Comparison of ENCODE assay signal across 8 cellular contexts in the genomic region with DNA sequence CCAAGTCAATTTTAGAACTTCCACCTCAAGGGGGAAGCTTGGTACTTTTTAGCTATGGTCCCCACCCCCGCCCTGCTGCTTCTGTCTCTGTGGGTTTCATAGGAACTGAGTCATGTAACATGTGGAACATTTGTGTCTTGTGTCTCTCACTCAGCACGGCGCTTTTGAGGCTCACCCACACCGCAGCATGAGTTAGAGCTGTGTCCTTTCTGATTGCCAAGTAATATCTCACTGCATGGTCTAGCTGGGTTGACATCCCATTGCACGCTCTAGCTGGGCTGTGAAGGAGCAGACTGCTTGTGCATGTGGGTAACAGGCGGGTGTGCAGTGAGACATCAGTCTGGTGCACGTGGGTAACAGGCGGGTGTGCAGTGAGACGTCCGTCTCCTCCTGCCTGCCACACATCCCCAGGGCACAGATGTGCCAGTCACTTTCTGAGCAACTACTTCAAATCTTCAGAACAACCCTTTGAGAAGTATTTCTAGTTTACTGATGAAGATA. TPM values are rescaled to one million over a fixed set of nuclear protein-coding genes. Genes with fewer than 3 reads are reported as not detected.
DNase-seq lines count a peak whose midpoint lies in the region; ATAC-seq and TF ChIP-seq lines count a peak whose summit lies in the region.

No MANE protein-coding gene starts in this region.

- intact Hi-C loops in esophagus squamous epithelium (cut with DNase I), result no loop called here

- no peaks in the 10 kb centered on the region for H3K36me3 ChIP-seq in esophagus squamous epithelium

- ATAC-seq in HG03095 (IDR thresholded peaks at IDR 0.05; ENCODE audit: unreplicated experiment), result peak; percentile 58

- peaks cover 0 to 31% (median 3%) of the 10 kb centered on the region in 3 donors for H3K4me1 ChIP-seq in esophagus squamous epithelium

- peaks cover 0 to 26% (median 0%) of the 10 kb centered on the region in 4 donors for H3K27me3 ChIP-seq in esophagus squamous epithelium

- no peak overlapping the region for H3K4me3 ChIP-seq in esophagus squamous epithelium

- peak overlapping the region in 2 of 4 donors; percentile 49 to 57 for H3K27ac ChIP-seq in esophagus squamous epithelium

- TF ChIP-seq CTCF in GM13976 (IDR thresholded peaks at IDR 0.05; ENCODE audit: borderline replicate concordance, control extremely low read depth, extremely low read depth, insufficient read depth, missing control alignments) (no peak), esophagus squamous epithelium (IDR thresholded peaks at IDR 0.05) (no peak)

- in situ Hi-C loops in GM13976 (cut with MboI; ENCODE audit: low sequenced_read_pairs, unreplicated experiment), result no loop called here

- 39 to 65% methylated on average over 5 to 10 of the region's 10 CpGs for WGBS in esophagus squamous epithelium, 2 donors

- no peak for TF ChIP-seq POLR2A in esophagus squamous epithelium (IDR thresholded peaks at IDR 0.05)

- no peaks in the 10 kb centered on the region for H3K9me3 ChIP-seq in esophagus squamous epithelium

- DNase-seq in GM13976 (ENCODE audit: low spot score) (peak; percentile 75), dedifferentiated amniotic fluid mesenchymal stem cell (ENCODE audit: extremely low spot score) (peak; percentile 32), NCI-H2227 (lab: John Stamatoyannopoulos, UW; ENCODE audit: unreplicated experiment) (no peak), NCI-H526 treated with DMSO at 0.1 percent for 48 hours (lab: John Stamatoyannopoulos, UW) (no peak), esophagus squamous epithelium (lab: John Stamatoyannopoulos, UW) (no peak)
- peak; percentile 68 to 70 for DNase-seq in activated CD4-positive, alpha-beta T cell treated with anti-CD3 and anti-CD28 coated beads for 24 hours (ENCODE audit: low read depth in 2 of 2)
- peak; percentile 82 for DNase-seq in stimulated activated CD4-positive, alpha-beta T cell treated with anti-CD3 and anti-CD28 coated beads, Interleukin-2, amount 100 ng/mL, for 4 hours (ENCODE audit: low read depth)

RNA-seq across cellular contexts. Expression of a gene that starts 26.4 kb away (rescaled TPM):
- total RNA-seq in esophagus squamous epithelium, result 100 to 1,000 TPM in 3 of 4 donors, 10 to 100 TPM in 1; 75.3 to 179 (median 145) TPM

RNA-seq across cellular contexts. Expression of a gene that starts 40.6 kb away (rescaled TPM):
- total RNA-seq in esophagus squamous epithelium, result not detected

RNA-seq across cellular contexts. Expression of a gene that starts 55.5 kb away (rescaled TPM):
- total RNA-seq in esophagus squamous epithelium, result 10 to 100 TPM; 13.8 to 19.9 (median 14.1) TPM

Comparison
In these comparisons a context has a peak if more than half of its experiments do, and no peak if none do; other contexts are left out.
1. DNase-seq: peak in GM13976 (single experiment), activated CD4-positive, alpha-beta T cell treated with anti-CD3 and anti-CD28 coated beads for 24 hours (2 of 2), dedifferentiated amniotic fluid mesenchymal stem cell (single experiment) and stimulated activated CD4-positive, alpha-beta T cell treated with anti-CD3 and anti-CD28 coated beads, Interleukin-2, amount 100 ng/mL, for 4 hours (single experiment); none in NCI-H2227 (single experiment), NCI-H526 treated with DMSO at 0.1 percent for 48 hours (single experiment) and esophagus squamous epithelium (single experiment).